ENCODE assay signal across 31 cellular contexts in genomic region chr6:116159782-116160524, GRCh38. TPM values are rescaled to one million over a fixed set of nuclear protein-coding genes. Genes with fewer than 3 reads are reported as not detected.
DNase-seq lines count a peak whose midpoint lies in the region; ATAC-seq and TF ChIP-seq lines count a peak whose summit lies in the region.
"Had no signal": no experiment of that assay in that cellular context is flagged by ENCODE, and none has a peak within 500 bp of the region (broad histone marks: within the 10 kb centered on the region; RNA-seq: fewer than 3 reads in every experiment).

No MANE protein-coding gene starts in this region.

- ATAC-seq in GM18858 (IDR thresholded peaks at IDR 0.05; ENCODE audit: unreplicated experiment) = peak; percentile 52
- ATAC-seq in HG03175 (IDR thresholded peaks at IDR 0.05; ENCODE audit: unreplicated experiment) = peak; percentile 49
- ATAC-seq: activated CD8-positive, alpha-beta T cell treated with anti-CD3 and anti-CD28 coated beads, Interleukin-2, amount 10 ng/mL, durations not matched to agents 7 days and 5 days; activated naive CD8-positive, alpha-beta T cell treated with anti-CD3 and anti-CD28 coated beads, Interleukin-2, amount 50 U/mL, for 24 hours; gastroesophageal sphincter; GM23338; left lung; naive thymus-derived CD8-positive, alpha-beta T cell; upper lobe of right lung had no signal

- H3K27me3 ChIP-seq in A673 (replicated peaks; ENCODE audit: insufficient read depth, low read depth, low read length, poor library complexity) (no peaks in the 10 kb centered on the region), right atrium auricular region (no peaks in the 10 kb centered on the region), brain microvascular endothelial cell (replicated peaks) (no peaks in the 10 kb centered on the region)
- H3K27me3 ChIP-seq: gastroesophageal sphincter, left lung, SJSA1, upper lobe of right lung had no signal

- DNase-seq in A673 (ENCODE audit: low spot score) (peak; percentile 27), astrocyte of the spinal cord (ENCODE audit: low read depth, low spot score) (peak; percentile 32), NCI-H1930 (lab: John Stamatoyannopoulos, UW) (no peak), right atrium auricular region (ENCODE audit: low spot score) (no peak), brain microvascular endothelial cell (no peak)
- no peak for DNase-seq in activated T-helper 2 cell treated with anti-CD3 and anti-CD28 coated beads, Interferon-gamma antibody, Interleukin-2, Interleukin-4, amounts not matched to agents 10 μg/mL and 5 μg/mL and 100 μg/mL, durations not matched to agents 14 hours and 24 hours and 36 hours (ENCODE audit: low spot score)
- DNase-seq: activated CD8-positive, alpha-beta T cell treated with anti-CD3 and anti-CD28 coated beads, Interleukin-2, amount 10 ng/mL, durations not matched to agents 7 days and 5 days; activated gamma-delta T cell treated with Interleukin-2 at 50 U/mL for 16 hours; activated naive CD8-positive, alpha-beta T cell treated with anti-CD3 and anti-CD28 coated beads, Interleukin-2, amount 50 U/mL, for 24 hours; effector CD4-positive, alpha-beta T cell; hypothalamus; left lung; MM.1S; naive thymus-derived CD8-positive, alpha-beta T cell; NCI-H1436 treated with DMSO at 0.1 percent for 48 hours; NCI-H524 treated with DMSO at 0.1 percent for 48 hours; substantia nigra; upper lobe of right lung had no signal

- no peaks in the 10 kb centered on the region for H3K4me1 ChIP-seq in A673 (ENCODE audit: insufficient read depth, low read length, poor library complexity, severe bottlenecking)
- H3K4me1 ChIP-seq in right atrium auricular region = no peaks in the 10 kb centered on the region
- H3K4me1 ChIP-seq: left lung, SJSA1, upper lobe of right lung had no signal

- in situ Hi-C loops in astrocyte of the spinal cord (cut with HindIII; ENCODE audit: low sequenced_read_pairs) = no loop called here
- in situ Hi-C loops in brain microvascular endothelial cell (cut with HindIII; ENCODE audit: low pct_ligation_motif_present, low sequenced_read_pairs) = no loop called here

- CTCF ChIA-PET in A673 (lab: Charles Lee) = no interaction called here

- no peak overlapping the region for H3K27ac Mint-ChIP-seq in activated T-helper 2 cell treated with anti-CD3 and anti-CD28 coated beads, Interferon-gamma antibody, Interleukin-2, Interleukin-4, amounts not matched to agents 10 μg/mL and 5 μg/mL and 100 μg/mL, durations not matched to agents 14 hours and 24 hours and 36 hours
- H3K27ac Mint-ChIP-seq: activated CD8-positive, alpha-beta T cell treated with anti-CD3 and anti-CD28 coated beads, Interleukin-2, amount 10 ng/mL, durations not matched to agents 7 days and 5 days; activated naive CD8-positive, alpha-beta T cell treated with anti-CD3 and anti-CD28 coated beads, Interleukin-2, amount 50 U/mL, for 24 hours; B cell; brain; GM23338; mesothelial cell of epicardium; naive thymus-derived CD8-positive, alpha-beta T cell; T-helper 1 cell treated with Interleukin-12 subunit alpha and Interleukin-12 subunit beta and Interleukin-4 antibody, amounts not matched to agents 30 μg/mL and 1 μg/mL, for 36 hours had no signal

- no peaks in the 10 kb centered on the region for H3K36me3 ChIP-seq in A673 (ENCODE audit: insufficient read depth, low read length, poor library complexity, severe bottlenecking)
- H3K36me3 ChIP-seq in right atrium auricular region = no peaks in the 10 kb centered on the region
- H3K36me3 ChIP-seq in brain microvascular endothelial cell (replicated peaks) = no peaks in the 10 kb centered on the region
- H3K36me3 ChIP-seq: gastroesophageal sphincter, left lung, SJSA1, upper lobe of right lung had no signal

- H3K9me3 ChIP-seq in A673 (ENCODE audit: low read depth, low read length, poor library complexity, severe bottlenecking) = no peaks in the 10 kb centered on the region
- no peaks in the 10 kb centered on the region for H3K9me3 ChIP-seq in right atrium auricular region
- H3K9me3 ChIP-seq: left lung, upper lobe of right lung had no signal

- H3K4me1 Mint-ChIP-seq in activated T-helper 2 cell treated with anti-CD3 and anti-CD28 coated beads, Interferon-gamma antibody, Interleukin-2, Interleukin-4, amounts not matched to agents 10 μg/mL and 5 μg/mL and 100 μg/mL, durations not matched to agents 14 hours and 24 hours and 36 hours (ENCODE audit: low read depth) = peaks cover 3% of the 10 kb centered on the region
- H3K4me1 Mint-ChIP-seq: brain had no signal

- H3K4me3 ChIP-seq in A673 (ENCODE audit: low read depth, low read length, poor library complexity, severe bottlenecking) (no peak overlapping the region), astrocyte of the spinal cord (ENCODE audit: low read depth, low read length) (no peak overlapping the region), right atrium auricular region (no peak overlapping the region), brain microvascular endothelial cell (ENCODE audit: low read depth, low read length) (no peak overlapping the region)
- H3K4me3 ChIP-seq: gastroesophageal sphincter, GM23338, left lung, SJSA1, smooth muscle cell, upper lobe of right lung had no signal

- no peaks in the 10 kb centered on the region for H3K27me3 Mint-ChIP-seq in activated T-helper 2 cell treated with anti-CD3 and anti-CD28 coated beads, Interferon-gamma antibody, Interleukin-2, Interleukin-4, amounts not matched to agents 10 μg/mL and 5 μg/mL and 100 μg/mL, durations not matched to agents 14 hours and 24 hours and 36 hours (ENCODE audit: low read depth)
- H3K27me3 Mint-ChIP-seq: activated naive CD8-positive, alpha-beta T cell treated with anti-CD3 and anti-CD28 coated beads, Interleukin-2, amount 50 U/mL, for 24 hours; B cell; brain; naive thymus-derived CD8-positive, alpha-beta T cell had no signal

- peaks cover 18% of the 10 kb centered on the region for H3K36me3 Mint-ChIP-seq in activated T-helper 2 cell treated with anti-CD3 and anti-CD28 coated beads, Interferon-gamma antibody, Interleukin-2, Interleukin-4, amounts not matched to agents 10 μg/mL and 5 μg/mL and 100 μg/mL, durations not matched to agents 14 hours and 24 hours and 36 hours (ENCODE audit: low read depth)

- TF ChIP-seq CTCF in A673 (conservative IDR thresholded peaks at IDR 0.05; ENCODE audit: low read depth, low read length) (no peak), astrocyte of the spinal cord (IDR thresholded peaks at IDR 0.05; ENCODE audit: low read depth, low read length) (no peak), right atrium auricular region (IDR thresholded peaks at IDR 0.05) (no peak), brain microvascular endothelial cell (IDR thresholded peaks at IDR 0.05; ENCODE audit: low read depth, low read length, missing control alignments) (no peak)

- intact Hi-C loops in A673 (cut with micrococcal nuclease; ENCODE audit: unreplicated experiment) = no loop called here
- intact Hi-C loops in activated T-helper 2 cell treated with anti-CD3 and anti-CD28 coated beads, Interferon-gamma antibody, Interleukin-2, Interleukin-4, amounts not matched to agents 10 μg/mL and 5 μg/mL and 100 μg/mL, durations not matched to agents 14 hours and 24 hours and 36 hours (cut with micrococcal nuclease) = no loop called here

- BruUV-seq in A673 (replicated peaks; lab: Mats Ljungman, UMichigan) = no TSS peak

- POLR2A ChIA-PET in A673 (lab: Charles Lee; ENCODE audit: low non-redundant PET) = no interaction called here

- H3K4me3 Mint-ChIP-seq in activated T-helper 2 cell treated with anti-CD3 and anti-CD28 coated beads, Interferon-gamma antibody, Interleukin-2, Interleukin-4, amounts not matched to agents 10 μg/mL and 5 μg/mL and 100 μg/mL, durations not matched to agents 14 hours and 24 hours and 36 hours (ENCODE audit: low read depth) = no peak overlapping the region
- H3K4me3 Mint-ChIP-seq: activated CD8-positive, alpha-beta T cell treated with anti-CD3 and anti-CD28 coated beads, Interleukin-2, amount 10 ng/mL, durations not matched to agents 7 days and 5 days; activated naive CD8-positive, alpha-beta T cell treated with anti-CD3 and anti-CD28 coated beads, Interleukin-2, amount 50 U/mL, for 24 hours; B cell; brain; GM23338; mesothelial cell of epicardium; naive thymus-derived CD8-positive, alpha-beta T cell; T-helper 1 cell treated with Interleukin-12 subunit alpha and Interleukin-12 subunit beta and Interleukin-4 antibody, amounts not matched to agents 30 μg/mL and 1 μg/mL, for 36 hours had no signal

- no peak overlapping the region for H3K27ac ChIP-seq in A673 (ENCODE audit: low read depth, low read length, poor library complexity, severe bottlenecking)
- H3K27ac ChIP-seq in right atrium auricular region = no peak overlapping the region
- H3K27ac ChIP-seq in brain microvascular endothelial cell = no peak overlapping the region
- H3K27ac ChIP-seq: 22Rv1, epithelial cell of prostate, gastroesophageal sphincter, left lung, SJSA1, upper lobe of right lung had no signal

- H3K9me3 Mint-ChIP-seq in activated T-helper 2 cell treated with anti-CD3 and anti-CD28 coated beads, Interferon-gamma antibody, Interleukin-2, Interleukin-4, amounts not matched to agents 10 μg/mL and 5 μg/mL and 100 μg/mL, durations not matched to agents 14 hours and 24 hours and 36 hours = peaks cover 23% of the 10 kb centered on the region

RNA-seq across cellular contexts. Expression of gene COL10A1, which starts 34.0 kb away (rescaled TPM):
- total RNA-seq in A673 (2021) (not detected in 2 replicates), right atrium auricular region (not detected)
- not detected in 2 replicates for total RNA-seq in activated T-helper 2 cell treated with anti-CD3 and anti-CD28 coated beads, Interferon-gamma antibody, Interleukin-2, Interleukin-4, amounts not matched to agents 10 μg/mL and 5 μg/mL and 100 μg/mL, durations not matched to agents 14 hours and 24 hours and 36 hours
- total RNA-seq: activated CD8-positive, alpha-beta T cell treated with anti-CD3 and anti-CD28 coated beads, Interleukin-2, amount 10 ng/mL, durations not matched to agents 7 days and 5 days; B cell; gastroesophageal sphincter; mesothelial cell of epicardium; naive thymus-derived CD8-positive, alpha-beta T cell; omental fat pad had no signal

RNA-seq across cellular contexts. Expression of gene NT5DC1, which starts 59.3 kb away (rescaled TPM):
- total RNA-seq in A673 (2021) = 37.9 and 47.9 TPM in 2 replicates
- total RNA-seq in right atrium auricular region = 10 to 100 TPM; 11.2 to 22.6 TPM
- total RNA-seq in activated T-helper 2 cell treated with anti-CD3 and anti-CD28 coated beads, Interferon-gamma antibody, Interleukin-2, Interleukin-4, amounts not matched to agents 10 μg/mL and 5 μg/mL and 100 μg/mL, durations not matched to agents 14 hours and 24 hours and 36 hours = 44.1 and 50.4 TPM in 2 replicates

Comparison
In these comparisons a context has a peak if more than half of its experiments do, and no peak if none do; other contexts are left out.
1. DNase-seq: peak in A673 (single experiment) and astrocyte of the spinal cord (single experiment); none in NCI-H1930 (0 of 2), right atrium auricular region (single experiment), brain microvascular endothelial cell (single experiment) and activated T-helper 2 cell treated with anti-CD3 and anti-CD28 coated beads, Interferon-gamma antibody, Interleukin-2, Interleukin-4, amounts not matched to agents 10 μg/mL and 5 μg/mL and 100 μg/mL, durations not matched to agents 14 hours and 24 hours and 36 hours (single experiment).